21 cellular contexts compared by ENCODE assay signal in genomic region chr10:92523639-92524038, GRCh38. TPM values are rescaled to one million over a fixed set of nuclear protein-coding genes. Genes with fewer than 3 reads are reported as not detected.
DNase-seq lines count a peak whose midpoint lies in the region; ATAC-seq, FAIRE-seq and TF ChIP-seq lines count a peak whose summit lies in the region.
"Had no signal": no experiment of that assay in that cellular context is flagged by ENCODE, and none has a peak within 500 bp of the region (broad histone marks: within the 10 kb centered on the region; RNA-seq: fewer than 3 reads in every experiment).

No MANE protein-coding gene starts in this region.

- H3K4me3 ChIP-seq in A549, result no peak overlapping the region
- H3K4me3 ChIP-seq in HEK293 (ENCODE audit: low read depth, low read length), result no peak overlapping the region
- H3K4me3 ChIP-seq in body of pancreas, result no peak overlapping the region
- H3K4me3 ChIP-seq: BLaER1 treated with 17β-estradiol and CSF1 and Interleukin-3, amounts not matched to agents 10 nM and 100 nM; GM23338; HAP-1 had no signal

- WGBS in A549 (ENCODE audit: missing lambda C conversion rate), result 98% methylated on average over 3 of the region's 3 CpGs
- WGBS in body of pancreas, 2 donors, result 44 to 55% methylated on average over 3 of the region's 3 CpGs

- intact Hi-C loops in body of pancreas (cut with DNase I), result no loop called here

- TF ChIP-seq POLR2A in A549 (IDR thresholded peaks at IDR 0.05; ENCODE audit: low read length) (no peak), body of pancreas (IDR thresholded peaks at IDR 0.05) (no peak)

- H3K27ac Mint-ChIP-seq in progenitor cell of endocrine pancreas, result peak overlapping the region; percentile 10
- H3K27ac Mint-ChIP-seq: CD14-positive monocyte; CD4-positive, alpha-beta T cell; GM23338 had no signal

- no peaks in the 10 kb centered on the region for H3K27me3 ChIP-seq in body of pancreas
- H3K27me3 ChIP-seq: BE2C; BLaER1 treated with 17β-estradiol and CSF1 and Interleukin-3, amounts not matched to agents 10 nM and 100 nM had no signal

- DNase-seq in A549 (ENCODE audit: low read depth in 1 of 2, low spot score in 1 of 2) (no peak), body of pancreas (peak in 3 of 4 donors; percentile 19 to 36 (median 33)), progenitor cell of endocrine pancreas (ENCODE audit: low spot score, unreplicated experiment) (no peak), DMS53 (lab: John Stamatoyannopoulos, UW) (no peak)
- DNase-seq: ACHN; AML-193; BE2C; CD4-positive, alpha-beta T cell; CD8-positive, alpha-beta memory T cell; DMS 273 treated with DMSO at 0.1 percent for 48 hours; DMS79 treated with DMSO at 0.1 percent for 48 hours; GF-D8 had no signal

- TF ChIP-seq RAD21 in A549 (conservative IDR thresholded peaks at IDR 0.05 in 1 of 2, IDR thresholded peaks at IDR 0.05 in 1 of 2), result no peak

- H3K4me1 Mint-ChIP-seq in progenitor cell of endocrine pancreas (ENCODE audit: low read depth), result peaks cover 3% of the 10 kb centered on the region
- H3K4me1 Mint-ChIP-seq: CD8-positive, alpha-beta memory T cell had no signal

- FAIRE-seq in A549 (lab: Jason Lieb, UNC), result peak; percentile 51
- FAIRE-seq: D721Med, GM18507 had no signal

- H3K4me1 ChIP-seq in A549 (no peaks in the 10 kb centered on the region), HEK293 (ENCODE audit: control insufficient read depth, insufficient read depth, low read length) (peaks cover 6% of the 10 kb centered on the region; the same call in 1 of the 2 replicates), body of pancreas (no peaks in the 10 kb centered on the region)
- H3K4me1 ChIP-seq: BE2C, HAP-1 had no signal

- POLR2A ChIA-PET in A549 (lab: Yijun Ruan, JAX) (no interaction called here), HEK293 (lab: Yijun Ruan, JAX) (interaction anchor here (0.7 kb wide), 1 partner anchor 26 kb away, joined by 5 read pairs; no protein-coding TSS in a partner anchor)

- TF ChIP-seq CTCF in A549 (IDR thresholded peaks at IDR 0.05) (no peak), HEK293 (tag by site-specific recombination; IDR thresholded peaks at IDR 0.05) (no peak), body of pancreas (IDR thresholded peaks at IDR 0.05) (no peak), progenitor cell of endocrine pancreas (IDR thresholded peaks at IDR 0.05; ENCODE audit: unreplicated experiment) (no peak)

- no peaks in the 10 kb centered on the region for H3K27me3 Mint-ChIP-seq in progenitor cell of endocrine pancreas
- H3K27me3 Mint-ChIP-seq: CD4-positive, alpha-beta T cell; CD8-positive, alpha-beta memory T cell had no signal

- H3K4me3 Mint-ChIP-seq in progenitor cell of endocrine pancreas (ENCODE audit: low read depth), result no peak overlapping the region
- H3K4me3 Mint-ChIP-seq: CD14-positive monocyte; CD4-positive, alpha-beta T cell; CD8-positive, alpha-beta memory T cell; GM23338 had no signal

- no peak overlapping the region for H3K4me2 ChIP-seq in A549
- H3K4me2 ChIP-seq: GM23338 had no signal

- no peaks in the 10 kb centered on the region for H3K9me3 Mint-ChIP-seq in progenitor cell of endocrine pancreas (ENCODE audit: low read depth)
- H3K9me3 Mint-ChIP-seq: CD14-positive monocyte; CD4-positive, alpha-beta T cell; CD8-positive, alpha-beta memory T cell; GM23338 had no signal

- H3K27ac ChIP-seq in A549 (no peak overlapping the region), HEK293 (ENCODE audit: extremely low read depth, low read depth, low read length) (no peak overlapping the region), body of pancreas (peak overlapping the region in 1 of 4 donors; percentile 5)
- H3K27ac ChIP-seq: BLaER1 treated with 17β-estradiol and CSF1 and Interleukin-3, amounts not matched to agents 10 nM and 100 nM had no signal

- CTCF ChIA-PET in A549 (lab: Yijun Ruan, JAX) (interaction anchor here (8.1 kb wide), 1 partner anchor 50 kb away, joined by 45 read pairs; the partner anchor contains the start of gene IDE), HEK293 (lab: Yijun Ruan, JAX) (no interaction called here)

- H3K9me3 ChIP-seq in A549 (no peaks in the 10 kb centered on the region), HEK293 (ENCODE audit: control insufficient read depth, insufficient read depth, low read depth, low read length) (no peaks in the 10 kb centered on the region), body of pancreas (no peaks in the 10 kb centered on the region)
- H3K9me3 ChIP-seq: BE2C; BLaER1 treated with 17β-estradiol and CSF1 and Interleukin-3, amounts not matched to agents 10 nM and 100 nM; HAP-1 had no signal

- H3K36me3 ChIP-seq in HEK293 (ENCODE audit: control insufficient read depth in 2 of 2, insufficient read depth in 1 of 2, low read length in 2 of 2) (peaks cover 4 to 16% of the 10 kb centered on the region in 2 experiments), body of pancreas (replicated peaks in 1 of 2; ENCODE audit: insufficient read depth in 1 of 2, low read depth in 2 of 2) (peaks cover 0 to 4% of the 10 kb centered on the region in 2 donors)

- ATAC-seq in A549 (no peak), body of pancreas (no peak), GM18498 (IDR thresholded peaks at IDR 0.05; ENCODE audit: unreplicated experiment) (no peak), HG02798 (IDR thresholded peaks at IDR 0.05; ENCODE audit: poor library complexity, unreplicated experiment) (no peak)
- ATAC-seq: GM23338 had no signal

- H3K36me3 Mint-ChIP-seq in progenitor cell of endocrine pancreas (ENCODE audit: insufficient read depth), result peaks cover 7% of the 10 kb centered on the region

- no peak for TF ChIP-seq EP300 in A549 (IDR thresholded peaks at IDR 0.05)

TF ChIP-seq in A549, 52 proteins besides CTCF, POLR2A, EP300 and RAD21 (continues in another document):
- TF ChIP-seq, protein P1, sequence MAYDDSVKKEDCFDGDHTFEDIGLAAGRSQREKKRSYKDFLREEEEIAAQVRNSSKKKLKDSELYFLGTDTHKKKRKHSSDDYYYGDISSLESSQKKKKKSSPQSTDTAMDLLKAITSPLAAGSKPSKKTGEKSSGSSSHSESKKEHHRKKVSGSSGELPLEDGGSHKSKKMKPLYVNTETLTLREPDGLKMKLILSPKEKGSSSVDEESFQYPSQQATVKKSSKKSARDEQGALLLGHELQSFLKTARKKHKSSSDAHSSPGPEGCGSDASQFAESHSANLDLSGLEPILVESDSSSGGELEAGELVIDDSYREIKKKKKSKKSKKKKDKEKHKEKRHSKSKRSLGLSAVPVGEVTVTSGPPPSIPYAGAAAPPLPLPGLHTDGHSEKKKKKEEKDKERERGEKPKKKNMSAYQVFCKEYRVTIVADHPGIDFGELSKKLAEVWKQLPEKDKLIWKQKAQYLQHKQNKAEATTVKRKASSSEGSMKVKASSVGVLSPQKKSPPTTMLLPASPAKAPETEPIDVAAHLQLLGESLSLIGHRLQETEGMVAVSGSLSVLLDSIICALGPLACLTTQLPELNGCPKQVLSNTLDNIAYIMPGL (CRISPR knock-in tag; IDR thresholded peaks at IDR 0.05; ENCODE audit: borderline replicate concordance), result no peak
- TF ChIP-seq SREBF2 (IDR thresholded peaks at IDR 0.05) (no peak), KDM1A (IDR thresholded peaks at IDR 0.05; ENCODE audit: low read depth) (no peak), PHF8 (IDR thresholded peaks at IDR 0.05; ENCODE audit: borderline replicate concordance, low read depth) (no peak), KDM5A (IDR thresholded peaks at IDR 0.05) (no peak), CBX8 (IDR thresholded peaks at IDR 0.05) (no peak), POLR2AphosphoS2 (conservative IDR thresholded peaks at IDR 0.05; ENCODE audit: low read length) (no peak), HOXB13 (CRISPR knock-in tag; IDR thresholded peaks at IDR 0.05; ENCODE audit: low read depth) (no peak), RFX5 (IDR thresholded peaks at IDR 0.05) (no peak), GATA3 (IDR thresholded peaks at IDR 0.05; ENCODE audit: borderline replicate concordance) (no peak), ZNF302 (CRISPR knock-in tag; IDR thresholded peaks at IDR 0.05) (no peak), RARB (CRISPR knock-in tag; IDR thresholded peaks at IDR 0.05) (no peak), MAZ (IDR thresholded peaks at IDR 0.05; ENCODE audit: borderline replicate concordance, low read depth, low read length) (no peak)

TF ChIP-seq in HEK293, 187 proteins besides CTCF, POLR2A, EP300 and RAD21:
- TF ChIP-seq, protein P2, sequence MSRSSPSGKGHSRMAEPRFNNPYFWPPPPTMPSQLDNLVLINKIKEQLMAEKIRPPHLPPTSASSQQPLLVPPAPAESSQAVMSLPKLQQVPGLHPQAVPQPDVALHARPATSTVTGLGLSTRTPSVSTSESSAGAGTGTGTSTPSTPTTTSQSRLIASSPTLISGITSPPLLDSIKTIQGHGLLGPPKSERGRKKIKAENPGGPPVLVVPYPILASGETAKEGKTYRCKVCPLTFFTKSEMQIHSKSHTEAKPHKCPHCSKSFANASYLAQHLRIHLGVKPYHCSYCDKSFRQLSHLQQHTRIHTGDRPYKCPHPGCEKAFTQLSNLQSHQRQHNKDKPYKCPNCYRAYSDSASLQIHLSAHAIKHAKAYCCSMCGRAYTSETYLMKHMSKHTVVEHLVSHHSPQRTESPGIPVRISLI (tag by site-specific recombination; IDR thresholded peaks at IDR 0.05), result peak; percentile 73
- no peak for TF ChIP-seq ZSCAN4 (tag by site-specific recombination; IDR thresholded peaks at IDR 0.05)
- TF ChIP-seq ZNF623 (tag by site-specific recombination; IDR thresholded peaks at IDR 0.05), result no peak
- TF ChIP-seq HOXD13 (CRISPR knock-in tag; IDR thresholded peaks at IDR 0.05; ENCODE audit: borderline replicate concordance), result no peak

RNA-seq across cellular contexts. Expression of gene IDE, which starts 50.3 kb away (rescaled TPM):
- 60.9 and 61.1 TPM in 2 replicates for polyA plus RNA-seq in A549 (2011; rRNA removed)
- 8.8 and 10.7 TPM in 2 replicates for polyA plus RNA-seq in A549 (2012; cell fraction: cytosol; rRNA removed)
- 10.5 and 13.4 TPM in 2 replicates for polyA plus RNA-seq in A549 (2012; cell fraction: nucleus; rRNA removed)
- polyA plus RNA-seq in A549 (2017; fragmentation: RNase III; extraction: RNeasy Plus Mini Kit Qiagen cat#74134 plus additional on column Dnase treatment), result 24.8 to 25.1 TPM (median 25.0 TPM) in 3 replicates
- polyA minus RNA-seq in A549 (2011; rRNA and poly(A)+ RNA removed), result 50.6 and 54.9 TPM in 2 replicates
- 10 to 100 TPM; 13.8 to 19.5 TPM for total RNA-seq in body of pancreas
- total RNA-seq in progenitor cell of endocrine pancreas, result 60.1 TPM in 2 replicates

Comparison
In these comparisons a context has a peak if more than half of its experiments do, and no peak if none do; other contexts are left out.
1. DNase-seq: peak in body of pancreas (3 of 4); none in A549 (0 of 2), progenitor cell of endocrine pancreas (single experiment) and DMS53 (single experiment).